Comparison of ENCODE assay signal across 8 cellular contexts in genomic region chr14:100192250-100192671, GRCh38. TPM values are rescaled to one million over a fixed set of nuclear protein-coding genes. Genes with fewer than 3 reads are reported as not detected.
DNase-seq lines count a peak whose midpoint lies in the region; ATAC-seq and TF ChIP-seq lines count a peak whose summit lies in the region.

No MANE protein-coding gene starts in this region.

- peak overlapping the region; percentile 52 to 83 (median 79) for H3K4me3 Mint-ChIP-seq in brain

- H3K36me3 ChIP-seq in lung (ENCODE audit: control insufficient read depth in 2 of 2, insufficient read depth in 2 of 2, low read length in 2 of 2) (no peaks in the 10 kb centered on the region), upper lobe of right lung (no peaks in the 10 kb centered on the region)

- H3K4me3 ChIP-seq in lung = no peak overlapping the region
- peak overlapping the region; percentile 52 for H3K4me3 ChIP-seq in upper lobe of right lung

- H3K27ac Mint-ChIP-seq in brain = peak overlapping the region in 3 of 5 experiments; percentile 62 to 79 (median 75)

- H3K27me3 ChIP-seq in lung (ENCODE audit: control insufficient read depth, insufficient read depth) = no peaks in the 10 kb centered on the region
- H3K27me3 ChIP-seq in upper lobe of right lung = no peaks in the 10 kb centered on the region

- H3K9me3 Mint-ChIP-seq in brain = no peaks in the 10 kb centered on the region

- H3K27me3 Mint-ChIP-seq in brain = no peaks in the 10 kb centered on the region

- peaks cover 9% of the 10 kb centered on the region for H3K4me1 Mint-ChIP-seq in brain

- no peaks in the 10 kb centered on the region for H3K9me3 ChIP-seq in lung (ENCODE audit: control insufficient read depth in 2 of 2, insufficient read depth in 1 of 2, low read length in 1 of 2)
- H3K9me3 ChIP-seq in upper lobe of right lung = no peaks in the 10 kb centered on the region

- intact Hi-C loops in upper lobe of right lung (cut with DNase I) = loop anchor here (5.0 kb wide), 1 partner anchor 210 kb away; no protein-coding TSS in a partner anchor

- H3K36me3 Mint-ChIP-seq in brain = no peaks in the 10 kb centered on the region

- DNase-seq in activated T-cell treated with anti-CD3 and anti-CD28 coated beads, Interleukin-2, amount 50 U/mL, for 1 hour = peak; percentile 23
- no peak for DNase-seq in activated T-cell treated with anti-CD3 and anti-CD28 coated beads, Interleukin-2, amount 50 U/mL, for 48 hours
- DNase-seq in lung (ENCODE audit: low spot score) (no peak), upper lobe of right lung (peak; percentile 69), T-helper 9 cell (no peak)
- no peak for DNase-seq in activated CD4-positive, CD25-positive, alpha-beta regulatory T cell treated with anti-CD3 and anti-CD28 coated beads, Interleukin-2, amount 50 U/mL, for 72 hours

- ATAC-seq in lung (ENCODE audit: insufficient read depth, low FRiP score) = no peak
- ATAC-seq in upper lobe of right lung = no peak
- ATAC-seq in HG03039 (IDR thresholded peaks at IDR 0.05; ENCODE audit: unreplicated experiment) = no peak

- WGBS in lung, 2 donors = 54 to 63% methylated on average over 21 of the region's 21 CpGs

- H3K4me1 ChIP-seq in lung (ENCODE audit: control insufficient read depth in 2 of 2, insufficient read depth in 2 of 2, low read length in 2 of 2) (peaks cover 0 to 7% of the 10 kb centered on the region in 2 donors), upper lobe of right lung (peaks cover 17% of the 10 kb centered on the region)

- H3K27ac ChIP-seq in lung (ENCODE audit: low read depth in 1 of 2, low read length in 1 of 2) (peak overlapping the region; percentile 88 to 98), upper lobe of right lung (peak overlapping the region; percentile 96)

- TF ChIP-seq CTCF in brain (conservative IDR thresholded peaks at IDR 0.05) (no peak), lung (IDR thresholded peaks at IDR 0.05; ENCODE audit: control extremely low read depth, extremely low read depth) (no peak), upper lobe of right lung (IDR thresholded peaks at IDR 0.05) (no peak)

RNA-seq across cellular contexts. Expression of gene DEGS2, which starts 32.8 kb away (rescaled TPM):
- polyA plus RNA-seq in brain (ENCODE audit: insufficient read depth, low read depth, low replicate concordance) (3.1 TPM), lung (1 to 10 TPM; 3.6 to 6.2 TPM)
- total RNA-seq in lung (1 to 10 TPM; 5.2 to 7.4 TPM), upper lobe of right lung (1.7 TPM)

RNA-seq across cellular contexts. Expression of gene YY1, which starts 46.7 kb away (rescaled TPM):
- polyA plus RNA-seq in brain (ENCODE audit: insufficient read depth, low read depth, low replicate concordance) = 43.9 TPM
- total RNA-seq in lung = 10 to 100 TPM; 42.1 to 62.9 TPM
- 10 to 100 TPM; 22.9 to 27.0 TPM for polyA plus RNA-seq in lung
- 69.4 TPM for total RNA-seq in upper lobe of right lung

Comparison
In these comparisons a context has a peak if more than half of its experiments do, and no peak if none do; other contexts are left out.
1. DNase-seq: peak in activated T-cell treated with anti-CD3 and anti-CD28 coated beads, Interleukin-2, amount 50 U/mL, for 1 hour (single experiment) and upper lobe of right lung (single experiment); none in activated T-cell treated with anti-CD3 and anti-CD28 coated beads, Interleukin-2, amount 50 U/mL, for 48 hours (0 of 2), lung (single experiment), T-helper 9 cell (single experiment) and activated CD4-positive, CD25-positive, alpha-beta regulatory T cell treated with anti-CD3 and anti-CD28 coated beads, Interleukin-2, amount 50 U/mL, for 72 hours (single experiment).